In genomic region chr3:37499820-37500219, GRCh38 we compare ENCODE assay signal across 24 cellular contexts. TPM values are rescaled to one million over a fixed set of nuclear protein-coding genes. Genes with fewer than 3 reads are reported as not detected.
"Had no signal": no experiment of that assay in that cellular context is flagged by ENCODE, and none has a peak within 500 bp of the region (broad histone marks: within the 10 kb centered on the region; RNA-seq: fewer than 3 reads in every experiment).

No MANE protein-coding gene starts in this region.

- DNase-seq: Kasumi-1, MM.1S, NCI-H1092 treated with DMSO at 0.1 percent for 48 hours, NCI-H1436, NCI-H187, NCI-H2029, NCI-H2081 treated with DMSO at 0.1 percent for 48 hours, NCI-H2171, NCI-H226, NCI-H446, NCI-H510A, NCI-H524 treated with DMSO at 0.1 percent for 48 hours, NCI-H69, NCI-H774, Right ventricle myocardium superior, RPMI8226, SIG-M5 had no signal

- H3K36me3 ChIP-seq: SJSA1 had no signal

- H3K4me2 ChIP-seq: KMS-11 had no signal

- H3K4me3 ChIP-seq: K562, SJSA1, SK-N-MC had no signal

- H3K9ac ChIP-seq: KMS-11 had no signal

- ATAC-seq: K562 had no signal

- H3K27me3 ChIP-seq: SJSA1 had no signal

- H3K9me3 ChIP-seq: SJSA1 had no signal

- FAIRE-seq: K562, RCC 7860 had no signal

- H3K27ac ChIP-seq: KMS-11, SJSA1, SK-N-MC had no signal

RNA-seq across cellular contexts. Expression of gene ITGA9, which starts 47.9 kb away (rescaled TPM):
- total RNA-seq: HT1080 had no signal
- polyA plus RNA-seq: IgD-negative memory B cell had no signal
